Comparison of ENCODE assay signal across 2 cellular contexts in genomic region chr10:47165711-47166404, GRCh38.
TF ChIP-seq lines count a peak whose summit lies in the region.

No MANE protein-coding gene starts in this region.

TF ChIP-seq in IMR-90, 13 proteins besides CTCF, POLR2A, EP300 and RAD21:
- TF ChIP-seq CHD1 (IDR thresholded peaks at IDR 0.05; ENCODE audit: low read depth, low read length) = no peak
- TF ChIP-seq MAZ (IDR thresholded peaks at IDR 0.05; ENCODE audit: borderline replicate concordance, low read depth, low read length) = no peak; the same call in 1 of the 2 replicates
- TF ChIP-seq USF2 (IDR thresholded peaks at IDR 0.05; ENCODE audit: low read depth, low read length) = no peak
- TF ChIP-seq RCOR1 (IDR thresholded peaks at IDR 0.05; ENCODE audit: insufficient replicate concordance, low read length) = no peak
- no peak for TF ChIP-seq BHLHE40 (IDR thresholded peaks at IDR 0.05; ENCODE audit: low read depth, low read length)
- no peak for TF ChIP-seq RFX5 (IDR thresholded peaks at IDR 0.05; ENCODE audit: low read depth, low read length)
- no peak for TF ChIP-seq ELK1 (IDR thresholded peaks at IDR 0.05; ENCODE audit: borderline replicate concordance, low read depth, low read length)
- TF ChIP-seq FOS (IDR thresholded peaks at IDR 0.05; ENCODE audit: low read depth, low read length) = 0 out of 2 replicates have a peak, but pooled peaks have one; percentile 7
- TF ChIP-seq CEBPB (IDR thresholded peaks at IDR 0.05; ENCODE audit: low read depth, low read length) = 0 out of 2 replicates have a peak, but pooled peaks have one; percentile 15
- no peak for TF ChIP-seq SMC3 (IDR thresholded peaks at IDR 0.05; ENCODE audit: low read depth, low read length)
- 0 out of 2 replicates have a peak, but pooled peaks have one; percentile 34 for TF ChIP-seq NFE2L2 (IDR thresholded peaks at IDR 0.05; ENCODE audit: low read depth, low read length)
- no peak for TF ChIP-seq MAFK (IDR thresholded peaks at IDR 0.05; ENCODE audit: low read depth, low read length)
- 0 out of 2 replicates have a peak, but pooled peaks have one; percentile 17 for TF ChIP-seq MXI1 (IDR thresholded peaks at IDR 0.05; ENCODE audit: borderline replicate concordance, low read depth, low read length)
TF ChIP-seq in IMR-90: peak in this region for 4.

TF ChIP-seq in H1, 55 proteins besides CTCF, POLR2A, EP300 and RAD21:
- no peak for TF ChIP-seq RXRA (IDR thresholded peaks at IDR 0.05; ENCODE audit: insufficient read depth, low read depth, low read length)
- TF ChIP-seq KDM1A (IDR thresholded peaks at IDR 0.05; ENCODE audit: borderline replicate concordance, low read length) = no peak
- no peak for TF ChIP-seq SIN3A (conservative IDR thresholded peaks at IDR 0.05 in 1 of 2, IDR thresholded peaks at IDR 0.05 in 1 of 2; ENCODE audit: low read depth in 1 of 2, low read length in 2 of 2)
- no peak for TF ChIP-seq CTBP2 (IDR thresholded peaks at IDR 0.05; ENCODE audit: borderline replicate concordance, insufficient read depth, insufficient read length, low read length)
- TF ChIP-seq TCF12 (IDR thresholded peaks at IDR 0.05; ENCODE audit: low read depth, low read length) = no peak
- TF ChIP-seq CREB1 (IDR thresholded peaks at IDR 0.05) = no peak
- no peak for TF ChIP-seq RFX5 (IDR thresholded peaks at IDR 0.05; ENCODE audit: borderline replicate concordance, low read depth, low read length)
